9 cellular contexts compared by ENCODE assay signal in the genomic region with DNA sequence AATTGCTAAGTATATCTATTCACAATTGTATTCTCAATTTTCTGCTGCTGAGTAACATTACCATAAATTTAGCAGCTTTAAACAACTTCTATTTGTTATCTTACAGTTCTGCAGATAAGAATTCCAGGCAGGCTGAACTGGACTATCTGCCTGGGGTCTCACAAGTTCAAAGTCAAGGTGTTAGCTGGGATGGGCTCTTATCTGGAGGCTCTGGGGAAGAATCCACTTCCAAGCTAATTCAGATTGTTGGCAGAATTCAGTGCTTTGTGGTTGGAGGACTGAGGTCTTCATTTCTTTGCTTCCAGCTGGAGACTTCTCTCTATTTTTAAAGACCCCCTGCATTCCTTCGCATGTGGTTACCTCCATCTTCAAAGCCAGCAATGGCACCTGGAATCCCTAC.
"Had no signal": no experiment of that assay in that cellular context is flagged by ENCODE, and none has a peak within 500 bp of the region (broad histone marks: within the 10 kb centered on the region; RNA-seq: fewer than 3 reads in every experiment).

No MANE protein-coding gene starts in this region.

- H3K4me3 Mint-ChIP-seq: GM23338, H9, HFFc6 had no signal

- H3K4me1 Mint-ChIP-seq: GM23338, H9 had no signal

- DNase-seq: GM23248, GOT3, H7, H9, HCEC 1CT, HFFc6 had no signal

- H3K9ac ChIP-seq: GM23248 had no signal

- H3K4me2 ChIP-seq: GM23338 had no signal

- H3K4me3 ChIP-seq: GM23248, GM23338, HAP-1 had no signal

- H3K9me3 ChIP-seq: HAP-1 had no signal

- H3K27ac Mint-ChIP-seq: GM23338, H9, HFFc6 had no signal

- H3K27ac ChIP-seq: GM23248 had no signal

- H3K36me3 ChIP-seq: HAP-1 had no signal

- H3K4me1 ChIP-seq: HAP-1 had no signal

- ATAC-seq: GM23338, HCT116 had no signal
